In genomic region chr19:46984077-46985010, GRCh38 we compare ENCODE assay signal across 1 cellular context.
TF ChIP-seq lines count a peak whose summit lies in the region.

No MANE protein-coding gene starts in this region.

TF ChIP-seq in IMR-90, 13 proteins besides CTCF, POLR2A, EP300 and RAD21:
- TF ChIP-seq BHLHE40 (IDR thresholded peaks at IDR 0.05; ENCODE audit: low read depth, low read length): 0 out of 2 replicates have a peak, but pooled peaks have one; percentile 26
- no peak for TF ChIP-seq RFX5 (IDR thresholded peaks at IDR 0.05; ENCODE audit: low read depth, low read length)
- no peak for TF ChIP-seq ELK1 (IDR thresholded peaks at IDR 0.05; ENCODE audit: borderline replicate concordance, low read depth, low read length)
- TF ChIP-seq CEBPB (IDR thresholded peaks at IDR 0.05; ENCODE audit: low read depth, low read length): peak; percentile 83
- 0 out of 2 replicates have a peak, but pooled peaks have one; percentile 37 for TF ChIP-seq MXI1 (IDR thresholded peaks at IDR 0.05; ENCODE audit: borderline replicate concordance, low read depth, low read length)
- no peak for TF ChIP-seq SMC3 (IDR thresholded peaks at IDR 0.05; ENCODE audit: low read depth, low read length)
- no peak for TF ChIP-seq MAFK (IDR thresholded peaks at IDR 0.05; ENCODE audit: low read depth, low read length)
- no peak for TF ChIP-seq FOS (IDR thresholded peaks at IDR 0.05; ENCODE audit: low read depth, low read length)
- TF ChIP-seq NFE2L2 (IDR thresholded peaks at IDR 0.05; ENCODE audit: low read depth, low read length): no peak
- no peak for TF ChIP-seq MAZ (IDR thresholded peaks at IDR 0.05; ENCODE audit: borderline replicate concordance, low read depth, low read length)
- TF ChIP-seq RCOR1 (IDR thresholded peaks at IDR 0.05; ENCODE audit: insufficient replicate concordance, low read length): no peak
